ENCODE assay signal across 1 cellular context in the genomic region with DNA sequence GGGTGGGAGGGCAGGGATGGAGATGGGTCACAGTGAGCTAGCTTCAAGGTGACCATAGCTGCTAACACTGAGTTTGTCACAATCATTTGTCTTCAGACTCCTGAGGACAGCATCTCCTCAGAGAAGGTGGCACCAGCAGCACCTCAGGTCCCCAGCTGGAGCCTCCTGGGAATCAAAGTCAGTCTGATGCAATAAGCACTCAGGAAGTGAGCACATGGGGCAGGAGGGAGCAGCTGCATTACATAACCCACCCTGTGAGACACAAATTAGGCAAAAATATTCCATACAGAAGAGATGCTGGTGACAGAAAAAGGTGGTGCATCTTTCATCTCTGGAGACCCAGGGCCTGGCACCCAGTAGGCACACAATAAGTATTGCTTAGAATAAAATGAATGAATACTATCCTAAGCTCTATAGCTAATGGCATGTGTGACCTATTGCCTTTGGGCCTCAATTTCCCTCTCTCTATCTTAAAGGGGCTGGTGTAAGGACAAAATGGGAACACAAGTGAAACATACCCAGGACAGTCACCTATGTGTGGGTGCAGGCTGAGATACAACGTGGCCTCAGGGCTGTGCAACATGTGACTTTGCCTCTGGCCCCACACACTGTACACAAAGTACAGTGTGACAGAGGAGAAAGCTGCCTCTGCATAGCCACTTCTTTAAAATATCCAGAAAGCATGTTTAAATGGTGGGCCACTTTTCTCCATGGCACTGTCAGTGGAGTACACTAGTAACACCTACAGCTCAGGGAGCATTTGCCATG.
TF ChIP-seq lines count a peak whose summit lies in the region.

No MANE protein-coding gene starts in this region.

TF ChIP-seq in GM12878, 131 proteins besides CTCF, POLR2A, EP300 and RAD21:
- TF ChIP-seq NFYA (IDR thresholded peaks at IDR 0.05; ENCODE audit: borderline replicate concordance, low read depth, low read length) (no peak), TARDBP (IDR thresholded peaks at IDR 0.05; ENCODE audit: borderline replicate concordance) (no peak), SREBF2 (IDR thresholded peaks at IDR 0.05; ENCODE audit: low read length) (no peak), PML (IDR thresholded peaks at IDR 0.05; ENCODE audit: low read length) (no peak), STAT1 (conservative IDR thresholded peaks at IDR 0.05) (no peak), GABPA (IDR thresholded peaks at IDR 0.05; ENCODE audit: low read depth) (no peak), MEF2A (IDR thresholded peaks at IDR 0.05; ENCODE audit: insufficient read depth, low read depth, low read length) (no peak), STAT3 (IDR thresholded peaks at IDR 0.05; ENCODE audit: low read depth, low read length) (no peak), TCF12 (IDR thresholded peaks at IDR 0.05; ENCODE audit: low read depth, low read length) (no peak)
